In the genomic region with DNA sequence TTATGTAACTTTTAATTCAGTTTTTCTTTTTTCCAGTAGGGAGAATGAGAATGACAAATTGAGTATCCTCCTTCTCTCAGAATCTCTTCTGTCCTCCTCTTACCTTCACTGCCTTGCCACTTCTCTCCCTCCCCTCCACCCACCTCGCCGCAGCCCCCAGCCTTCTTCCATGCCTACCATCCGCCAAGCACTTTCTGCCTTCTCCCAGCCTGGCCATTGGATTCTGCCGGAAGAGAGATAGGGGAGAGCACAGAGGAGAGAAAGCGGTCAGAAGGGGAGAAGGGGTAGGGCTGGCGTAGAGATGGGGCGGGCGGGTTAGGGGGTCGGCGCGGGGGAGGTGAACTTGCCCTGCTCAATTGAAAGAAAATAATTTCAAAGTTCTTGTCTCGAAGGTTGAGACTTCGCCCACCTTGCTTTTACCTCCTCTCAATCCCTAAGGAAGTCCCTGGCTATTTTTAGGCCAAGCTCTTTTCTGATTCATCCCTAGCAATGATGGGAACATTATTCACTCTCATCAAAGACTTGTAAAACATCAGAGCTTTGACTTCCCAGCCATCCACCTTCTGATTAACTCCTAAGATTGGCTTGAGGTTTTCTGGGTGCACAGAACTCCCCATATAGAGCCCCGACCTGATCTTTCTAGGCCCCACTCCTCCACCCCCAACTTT, we compare ENCODE assay signal across 8 cellular contexts.
DNase-seq lines count a peak whose midpoint lies in the region; ATAC-seq lines count a peak whose summit lies in the region.

No MANE protein-coding gene starts in this region.

- H3K4me3 ChIP-seq in subcutaneous abdominal adipose tissue (ENCODE audit: low read depth in 1 of 5, low read length in 5 of 5): peak overlapping the region; percentile 64 to 74 (median 70)

- H3K4me3 Mint-ChIP-seq in activated T-cell treated with anti-CD3 and anti-CD28 coated beads, Interleukin-2, amount 50 U/mL, for 24 hours: peak overlapping the region; percentile 79
- H3K4me3 Mint-ChIP-seq in activated naive CD8-positive, alpha-beta T cell treated with anti-CD3 and anti-CD28 coated beads, Interleukin-2, amount 50 U/mL, for 24 hours: peak overlapping the region; percentile 80

- peaks cover 1 to 19% (median 14%) of the 10 kb centered on the region in 5 donors for H3K4me1 ChIP-seq in subcutaneous abdominal adipose tissue (ENCODE audit: control insufficient read depth in 5 of 5, insufficient read depth in 5 of 5, low read length in 5 of 5)

- peaks cover 14% of the 10 kb centered on the region for H3K27me3 Mint-ChIP-seq in activated T-cell treated with anti-CD3 and anti-CD28 coated beads, Interleukin-2, amount 50 U/mL, for 24 hours
- peaks cover 17% of the 10 kb centered on the region for H3K27me3 Mint-ChIP-seq in activated naive CD8-positive, alpha-beta T cell treated with anti-CD3 and anti-CD28 coated beads, Interleukin-2, amount 50 U/mL, for 24 hours

- H3K36me3 ChIP-seq in subcutaneous abdominal adipose tissue (ENCODE audit: control insufficient read depth in 5 of 5, insufficient read depth in 5 of 5, low read length in 5 of 5): no peaks in the 10 kb centered on the region

- H3K27ac ChIP-seq in subcutaneous abdominal adipose tissue (ENCODE audit: low read depth, low read length): no peak overlapping the region

- no peaks in the 10 kb centered on the region for H3K9me3 Mint-ChIP-seq in activated T-cell treated with anti-CD3 and anti-CD28 coated beads, Interleukin-2, amount 50 U/mL, for 24 hours
- no peaks in the 10 kb centered on the region for H3K9me3 Mint-ChIP-seq in activated naive CD8-positive, alpha-beta T cell treated with anti-CD3 and anti-CD28 coated beads, Interleukin-2, amount 50 U/mL, for 24 hours

- DNase-seq in activated T-cell treated with anti-CD3 and anti-CD28 coated beads, Interleukin-2, amount 50 U/mL, for 24 hours: no peak
- no peak for DNase-seq in activated T-cell treated with anti-CD3 and anti-CD28 coated beads, Interleukin-2, amount 50 U/mL, for 48 hours
- no peak for DNase-seq in activated naive CD8-positive, alpha-beta T cell treated with anti-CD3 and anti-CD28 coated beads, Interleukin-2, amount 50 U/mL, for 24 hours
- peak; percentile 62 for DNase-seq in islet precursor cell
- DNase-seq in effector CD4-positive, alpha-beta T cell: no peak
- no peak for DNase-seq in NCI-H2227 treated with DMSO at 0.1 percent for 48 hours (lab: John Stamatoyannopoulos, UW)
- no peak for DNase-seq in pons (ENCODE audit: low spot score)

- peak overlapping the region in 4 of 5 donors; percentile 51 to 81 (median 57) for H3K9ac ChIP-seq in subcutaneous abdominal adipose tissue (ENCODE audit: low read length in 5 of 5)

- H3K36me3 Mint-ChIP-seq in activated T-cell treated with anti-CD3 and anti-CD28 coated beads, Interleukin-2, amount 50 U/mL, for 24 hours (ENCODE audit: low read depth): no peaks in the 10 kb centered on the region
- H3K36me3 Mint-ChIP-seq in activated naive CD8-positive, alpha-beta T cell treated with anti-CD3 and anti-CD28 coated beads, Interleukin-2, amount 50 U/mL, for 24 hours (ENCODE audit: low read depth): no peaks in the 10 kb centered on the region

- peaks cover 36% of the 10 kb centered on the region for H3K4me1 Mint-ChIP-seq in activated T-cell treated with anti-CD3 and anti-CD28 coated beads, Interleukin-2, amount 50 U/mL, for 24 hours (ENCODE audit: low read depth)
- H3K4me1 Mint-ChIP-seq in activated naive CD8-positive, alpha-beta T cell treated with anti-CD3 and anti-CD28 coated beads, Interleukin-2, amount 50 U/mL, for 24 hours: peaks cover 21% of the 10 kb centered on the region

- no peak for ATAC-seq in activated naive CD8-positive, alpha-beta T cell treated with anti-CD3 and anti-CD28 coated beads, Interleukin-2, amount 50 U/mL, for 24 hours

- H3K27me3 ChIP-seq in subcutaneous abdominal adipose tissue (ENCODE audit: control insufficient read depth in 5 of 5, insufficient read depth in 4 of 5, low read length in 5 of 5): peaks cover 0 to 7% (median 2%) of the 10 kb centered on the region in 5 donors

- H3K9me3 ChIP-seq in subcutaneous abdominal adipose tissue (ENCODE audit: control insufficient read depth in 5 of 5, low read length in 5 of 5): no peaks in the 10 kb centered on the region

- H3K27ac Mint-ChIP-seq in activated T-cell treated with anti-CD3 and anti-CD28 coated beads, Interleukin-2, amount 50 U/mL, for 24 hours: peak overlapping the region; percentile 70
- H3K27ac Mint-ChIP-seq in activated naive CD8-positive, alpha-beta T cell treated with anti-CD3 and anti-CD28 coated beads, Interleukin-2, amount 50 U/mL, for 24 hours: no peak overlapping the region
